In the genomic region with DNA sequence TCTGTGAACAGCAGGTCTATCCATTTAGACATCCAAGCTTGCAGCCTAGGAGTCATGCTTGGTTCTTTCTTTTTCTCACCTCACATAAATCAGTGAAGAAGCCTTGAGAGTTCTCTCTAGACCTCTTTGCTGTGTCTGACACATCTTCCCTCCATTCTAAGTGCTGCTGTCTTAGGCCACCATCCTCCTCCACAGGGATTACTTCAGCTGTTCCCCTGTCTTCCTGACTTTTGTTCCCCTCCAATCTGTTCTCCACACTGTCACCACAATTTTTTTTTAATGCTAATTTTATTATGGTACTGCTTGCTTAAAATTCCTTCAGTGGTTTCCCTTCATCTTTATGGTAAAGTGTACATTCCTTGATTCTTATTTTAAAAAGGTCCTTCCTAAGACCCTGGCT, we compare ENCODE assay signal across 1 cellular context.
TF ChIP-seq lines count a peak whose summit lies in the region.

No MANE protein-coding gene starts in this region.

TF ChIP-seq in H1, 55 proteins besides CTCF, POLR2A, EP300 and RAD21 (continued from another document):
- no peak for TF ChIP-seq EZH2 (IDR thresholded peaks at IDR 0.05; ENCODE audit: low read depth, low read length, severe bottlenecking)
